Comparison of ENCODE assay signal across 31 cellular contexts in genomic region chr13:85316501-85316900, GRCh38.
"Had no signal": no experiment of that assay in that cellular context is flagged by ENCODE, and none has a peak within 500 bp of the region (broad histone marks: within the 10 kb centered on the region; RNA-seq: fewer than 3 reads in every experiment).

No MANE protein-coding gene starts in this region.

- H3K4me1 ChIP-seq: adrenal gland, esophagus muscularis mucosa, left ventricle myocardium inferior had no signal

- H3K4me3 Mint-ChIP-seq: activated naive CD8-positive, alpha-beta T cell; activated T-cell treated with anti-CD3 and anti-CD28 coated beads, Interleukin-2, amount 50 U/mL, for 72 hours; brain; natural killer cell treated with Interleukin-12 subunit alpha and Interleukin-12 subunit beta and Interleukin-15 and Interleukin-18, amount 100 ng/mL, for 72 hours had no signal

- H3K27ac Mint-ChIP-seq: activated naive CD8-positive, alpha-beta T cell; activated T-cell treated with anti-CD3 and anti-CD28 coated beads, Interleukin-2, amount 50 U/mL, for 72 hours; brain; natural killer cell treated with Interleukin-12 subunit alpha and Interleukin-12 subunit beta and Interleukin-15 and Interleukin-18, amount 100 ng/mL, for 72 hours; progenitor cell of endocrine pancreas had no signal

- H3K4me3 ChIP-seq: adrenal gland, cardiac muscle cell, esophagus muscularis mucosa, left ventricle myocardium inferior, lung, ovary, skin epidermis, thoracic aorta had no signal

- H3K9me3 Mint-ChIP-seq: brain had no signal

- H3K27ac ChIP-seq: adrenal gland, cardiac muscle cell, esophagus muscularis mucosa, left ventricle myocardium inferior, ovary, skin epidermis, thoracic aorta, VCaP had no signal

- H3K36me3 ChIP-seq: adrenal gland, cardiac muscle cell, esophagus muscularis mucosa, left ventricle myocardium inferior, ovary, thoracic aorta had no signal

- H3K9me3 ChIP-seq: adrenal gland, esophagus muscularis mucosa, left ventricle myocardium inferior, ovary, thoracic aorta had no signal

- H3K27me3 ChIP-seq: adrenal gland, cardiac muscle cell, esophagus muscularis mucosa, ovary had no signal

- ATAC-seq: activated T-cell treated with anti-CD3 and anti-CD28 coated beads, Interleukin-2, amount 50 U/mL, for 72 hours; natural killer cell treated with Interleukin-12 subunit alpha and Interleukin-12 subunit beta and Interleukin-15 and Interleukin-18, amount 100 ng/mL, for 72 hours; sciatic nerve; stimulated activated naive CD8-positive, alpha-beta T cell treated with anti-CD3 and anti-CD28 coated beads, Interleukin-15, Interleukin-2, amounts not matched to agents 100 U/mL and 50 U/mL, for 24 hours had no signal

- DNase-seq: activated CD4-positive, alpha-beta T cell treated with anti-CD3 and anti-CD28 coated beads for 4 hours; activated CD4-positive, alpha-beta T cell treated with anti-CD3 and anti-CD28 coated beads, Interleukin-2, amount 50 U/mL, for 4 hours; activated effector memory CD4-positive, alpha-beta T cell treated with Interleukin-2 at 50 U/mL for 16 hours; activated naive CD4-positive, alpha-beta T cell treated with Interleukin-2 at 50 U/mL for 16 hours; activated T-cell treated with anti-CD3 and anti-CD28 coated beads for 4 hours; activated T-cell treated with anti-CD3 and anti-CD28 coated beads, Interleukin-2, amount 50 U/mL, for 72 hours; adrenal gland; aorta; cortex of kidney; foreskin melanocyte; left ventricle myocardium inferior; mesendoderm; ovary; stimulated activated CD4-positive, alpha-beta T cell treated with anti-CD3 and anti-CD28 coated beads, Interleukin-12 subunit alpha, Interleukin-12 subunit beta, amount 100 ng/mL, for 4 hours; stimulated activated CD4-positive, alpha-beta T cell treated with anti-CD3 and anti-CD28 coated beads, Interleukin-4, amount 100 ng/mL, for 1 hour; stimulated activated naive CD8-positive, alpha-beta T cell treated with anti-CD3 and anti-CD28 coated beads, Interleukin-15, Interleukin-2, amounts not matched to agents 100 U/mL and 50 U/mL, for 24 hours; T-helper 9 cell had no signal

- FAIRE-seq: islet of Langerhans, TTC549, urothelium cell line had no signal

- H3K27me3 Mint-ChIP-seq: activated naive CD8-positive, alpha-beta T cell; brain; natural killer cell treated with Interleukin-12 subunit alpha and Interleukin-12 subunit beta and Interleukin-15 and Interleukin-18, amount 100 ng/mL, for 72 hours; progenitor cell of endocrine pancreas had no signal

- H3K36me3 Mint-ChIP-seq: activated naive CD8-positive, alpha-beta T cell; brain had no signal
